In the genomic region with DNA sequence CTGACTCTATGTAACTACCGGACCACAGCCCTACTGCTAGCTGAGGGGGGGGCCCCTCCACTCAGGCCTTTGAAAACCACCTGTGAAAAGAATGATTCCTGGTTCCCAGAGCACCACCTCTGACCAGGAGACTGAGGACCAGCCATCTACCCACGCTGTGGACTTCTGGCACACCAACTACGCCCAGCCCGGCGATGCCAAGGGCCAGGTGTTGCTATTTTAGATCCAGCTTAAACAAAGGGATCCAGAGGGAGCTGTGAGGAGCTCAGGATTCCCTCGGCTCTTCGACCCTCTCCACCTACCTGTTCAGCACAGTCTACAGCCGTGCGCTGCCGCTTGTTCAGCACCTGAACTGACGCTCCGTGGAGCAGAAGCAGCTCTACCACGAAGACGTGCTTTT, we compare ENCODE assay signal across 34 cellular contexts. TPM values are rescaled to one million over a fixed set of nuclear protein-coding genes. Genes with fewer than 3 reads are reported as not detected.
A peak's percentile ranks its signal among the peaks of the same experiment; 100 is the strongest.
DNase-seq lines count a peak whose midpoint lies in the region; ATAC-seq and TF ChIP-seq lines count a peak whose summit lies in the region.
"Had no signal": no experiment of that assay in that cellular context is flagged by ENCODE, and none has a peak within 500 bp of the region (broad histone marks: within the 10 kb centered on the region; RNA-seq: fewer than 3 reads in every experiment).

No MANE protein-coding gene starts in this region.

- POLR2A ChIA-PET in IMR-90 (lab: Charles Lee; ENCODE audit: unreplicated experiment), result no interaction called here

- H3K4me3 Mint-ChIP-seq in activated naive CD4-positive, alpha-beta T cell treated with anti-CD3 and anti-CD28 coated beads, Interleukin-2, amount 10 ng/mL, durations not matched to agents 7 days and 5 days, result no peak overlapping the region
- H3K4me3 Mint-ChIP-seq in activated naive CD4-positive, alpha-beta T cell treated with anti-CD3 and anti-CD28 coated beads for 36 hours, result no peak overlapping the region
- H3K4me3 Mint-ChIP-seq: B cell; CD14-positive monocyte; CD4-positive, alpha-beta memory T cell; CD4-positive, alpha-beta T cell; CD4-positive, CD25-positive, alpha-beta regulatory T cell; CD8-positive, alpha-beta memory T cell; CD8-positive, alpha-beta T cell had no signal

- H3K9me3 ChIP-seq in IMR-90 (ENCODE audit: control insufficient read depth, insufficient read depth, low read length), result no peaks in the 10 kb centered on the region
- H3K9me3 ChIP-seq in upper lobe of right lung, result no peaks in the 10 kb centered on the region
- no peaks in the 10 kb centered on the region for H3K9me3 ChIP-seq in ascending aorta
- H3K9me3 ChIP-seq: A549; BE2C; BLaER1; BLaER1 treated with 17β-estradiol and CSF1 and Interleukin-3, amounts not matched to agents 10 nM and 100 nM; Caco-2 had no signal

- H3K9me3 Mint-ChIP-seq in activated naive CD4-positive, alpha-beta T cell treated with anti-CD3 and anti-CD28 coated beads, Interleukin-2, amount 10 ng/mL, durations not matched to agents 7 days and 5 days, result no peaks in the 10 kb centered on the region
- H3K9me3 Mint-ChIP-seq in activated naive CD4-positive, alpha-beta T cell treated with anti-CD3 and anti-CD28 coated beads for 36 hours, result no peaks in the 10 kb centered on the region
- H3K9me3 Mint-ChIP-seq: CD4-positive, alpha-beta memory T cell; CD4-positive, alpha-beta T cell; CD4-positive, CD25-positive, alpha-beta regulatory T cell; CD8-positive, alpha-beta memory T cell; CD8-positive, alpha-beta T cell had no signal

- intact Hi-C loops in activated naive CD4-positive, alpha-beta T cell treated with anti-CD3 and anti-CD28 coated beads for 36 hours (cut with micrococcal nuclease), result no loop called here
- intact Hi-C loops in IMR-90 (cut with micrococcal nuclease), result no loop called here
- intact Hi-C loops in upper lobe of right lung (cut with DNase I), result no loop called here
- intact Hi-C loops in ascending aorta (cut with DNase I), result no loop called here

- H3K23ac ChIP-seq in IMR-90 (ENCODE audit: low read depth, low read length), result no peak overlapping the region

- H2AFZ ChIP-seq in IMR-90 (replicated peaks; ENCODE audit: low read length, poor library complexity), result no peak overlapping the region

- peaks cover 27% of the 10 kb centered on the region for H3K36me3 Mint-ChIP-seq in activated naive CD4-positive, alpha-beta T cell treated with anti-CD3 and anti-CD28 coated beads, Interleukin-2, amount 10 ng/mL, durations not matched to agents 7 days and 5 days
- H3K36me3 Mint-ChIP-seq in activated naive CD4-positive, alpha-beta T cell treated with anti-CD3 and anti-CD28 coated beads for 36 hours (ENCODE audit: low read depth), result peaks cover 22% of the 10 kb centered on the region

- no peak overlapping the region for H4K91ac ChIP-seq in IMR-90 (ENCODE audit: insufficient read depth, low read depth, low read length)

- CTCF ChIA-PET in activated naive CD4-positive, alpha-beta T cell treated with anti-CD3 and anti-CD28 coated beads, Interleukin-2, amount 10 ng/mL, durations not matched to agents 7 days and 5 days (lab: Charles Lee), result no interaction called here
- CTCF ChIA-PET in activated naive CD4-positive, alpha-beta T cell treated with anti-CD3 and anti-CD28 coated beads for 36 hours (lab: Charles Lee), result no interaction called here
- CTCF ChIA-PET in IMR-90 (lab: Yijun Ruan, JAX), result no interaction called here

- H3K4ac ChIP-seq in IMR-90 (ENCODE audit: low read depth, low read length), result no peak overlapping the region

- H3K79me1 ChIP-seq in IMR-90 (ENCODE audit: low read depth in 1 of 2, low read length in 2 of 2), result no peaks in the 10 kb centered on the region

- no peak overlapping the region for H2AK5ac ChIP-seq in IMR-90 (ENCODE audit: low read depth, low read length)

- no peaks in the 10 kb centered on the region for H3K27me3 ChIP-seq in IMR-90 (ENCODE audit: control insufficient read depth, insufficient read depth, low read length)
- H3K27me3 ChIP-seq in upper lobe of right lung, result no peaks in the 10 kb centered on the region
- no peaks in the 10 kb centered on the region for H3K27me3 ChIP-seq in ascending aorta
- H3K27me3 ChIP-seq: BE2C; BLaER1; BLaER1 treated with 17β-estradiol and CSF1 and Interleukin-3, amounts not matched to agents 10 nM and 100 nM had no signal

- H2AK9ac ChIP-seq in IMR-90 (replicated peaks; ENCODE audit: low read depth, low read length, poor library complexity), result peak overlapping the region; percentile 37

- H3K4me3 ChIP-seq in IMR-90 (ENCODE audit: insufficient read depth, low read depth, low read length), result no peak overlapping the region
- no peak overlapping the region for H3K4me3 ChIP-seq in upper lobe of right lung
- H3K4me3 ChIP-seq in ascending aorta, result no peak overlapping the region
- H3K4me3 ChIP-seq: A549; BLaER1; BLaER1 treated with 17β-estradiol and CSF1 and Interleukin-3, amounts not matched to agents 10 nM and 100 nM had no signal

- WGBS in IMR-90 (ENCODE audit: extremely low coverage in 2 of 2, insufficient read length in 1 of 2), 2 experiments, result 92% methylated on average over 12 of the region's 14 CpGs; no CpG with 5 or more reads in 1 of the 2 experiments

- H3K27me3 Mint-ChIP-seq in activated naive CD4-positive, alpha-beta T cell treated with anti-CD3 and anti-CD28 coated beads, Interleukin-2, amount 10 ng/mL, durations not matched to agents 7 days and 5 days, result no peaks in the 10 kb centered on the region
- H3K27me3 Mint-ChIP-seq in activated naive CD4-positive, alpha-beta T cell treated with anti-CD3 and anti-CD28 coated beads for 36 hours (ENCODE audit: low read depth), result no peaks in the 10 kb centered on the region
- H3K27me3 Mint-ChIP-seq: B cell; CD4-positive, alpha-beta memory T cell; CD4-positive, alpha-beta T cell; CD4-positive, CD25-positive, alpha-beta regulatory T cell; CD8-positive, alpha-beta memory T cell had no signal

- no peak overlapping the region for H2BK5ac ChIP-seq in IMR-90 (ENCODE audit: low read depth, low read length, poor library complexity, severe bottlenecking)

- no peak overlapping the region for H2BK20ac ChIP-seq in IMR-90 (ENCODE audit: low read depth, low read length)

- no peak overlapping the region for H4K5ac ChIP-seq in IMR-90 (ENCODE audit: low read depth, low read length)

- no peak overlapping the region for H3K14ac ChIP-seq in IMR-90 (replicated peaks; ENCODE audit: low read depth, low read length)

- DNase-seq in activated CD8-positive, alpha-beta memory T cell treated with anti-CD3 and anti-CD28 coated beads for 24 hours, result peak; percentile 33
- no peak for DNase-seq in activated CD8-positive, alpha-beta memory T cell treated with anti-CD3 and anti-CD28 coated beads, Interleukin-2, amount 50 U/mL, for 48 hours
- no peak for DNase-seq in activated naive CD4-positive, alpha-beta T cell treated with anti-CD3 and anti-CD28 coated beads, Interleukin-2, amount 10 ng/mL, durations not matched to agents 7 days and 5 days
- no peak for DNase-seq in activated naive CD4-positive, alpha-beta T cell treated with anti-CD3 and anti-CD28 coated beads for 36 hours
- DNase-seq in IMR-90 (no peak), upper lobe of right lung (peak; percentile 35), ascending aorta (ENCODE audit: low spot score in 2 of 2) (no peak), AML-193 (lab: John Stamatoyannopoulos, UW) (no peak)
- DNase-seq: 8988T; ACHN; BE2C; C1 segment of cervical spinal cord; Caco-2; Calu3; CD4-positive, alpha-beta memory T cell; CD4-positive, alpha-beta T cell; CD4-positive, CD25-positive, alpha-beta regulatory T cell; CD8-positive, alpha-beta memory T cell; CD8-positive, alpha-beta T cell; COR-L47; DMS 273 treated with DMSO at 0.1 percent for 48 hours; DMS153; DMS53; DMS79; DMS79 treated with DMSO at 0.1 percent for 48 hours; DND-41; EL had no signal

- no peaks in the 10 kb centered on the region for H3K4me1 ChIP-seq in IMR-90 (ENCODE audit: control insufficient read depth, insufficient read depth, low read length)
- H3K4me1 ChIP-seq in upper lobe of right lung, result no peaks in the 10 kb centered on the region
- H3K4me1 ChIP-seq in ascending aorta, result no peaks in the 10 kb centered on the region
- H3K4me1 ChIP-seq: A549; BE2C; BLaER1; BLaER1 treated with 17β-estradiol and CSF1 and Interleukin-3, amounts not matched to agents 10 nM and 100 nM; Caco-2 had no signal

- H4K20me1 ChIP-seq in IMR-90 (ENCODE audit: insufficient read depth, low read length), result no peaks in the 10 kb centered on the region

- in situ Hi-C loops in IMR-90 (cut with MboI; ENCODE audit: low sequenced_read_pairs), result no loop called here

- no peak overlapping the region for H3K4me2 ChIP-seq in IMR-90 (ENCODE audit: low read depth, low read length)
- H3K4me2 ChIP-seq: A549; BLaER1; BLaER1 treated with 17β-estradiol and CSF1 and Interleukin-3, amounts not matched to agents 10 nM and 100 nM had no signal

- peak overlapping the region; percentile 19 for H3K27ac Mint-ChIP-seq in activated naive CD4-positive, alpha-beta T cell treated with anti-CD3 and anti-CD28 coated beads, Interleukin-2, amount 10 ng/mL, durations not matched to agents 7 days and 5 days
- H3K27ac Mint-ChIP-seq in activated naive CD4-positive, alpha-beta T cell treated with anti-CD3 and anti-CD28 coated beads for 36 hours, result no peak overlapping the region
- H3K27ac Mint-ChIP-seq: B cell; CD4-positive, alpha-beta T cell; CD4-positive, CD25-positive, alpha-beta regulatory T cell; CD8-positive, alpha-beta memory T cell; CD8-positive, alpha-beta T cell had no signal

- no peak overlapping the region for H3K9ac ChIP-seq in IMR-90 (ENCODE audit: low read depth, low read length)
- H3K9ac ChIP-seq: BLaER1; BLaER1 treated with 17β-estradiol and CSF1 and Interleukin-3, amounts not matched to agents 10 nM and 100 nM had no signal

- dilution Hi-C loops in IMR-90 (cut with HindIII; ENCODE audit: low sequenced_read_pairs, unreplicated experiment), result no loop called here

- H2BK120ac ChIP-seq in IMR-90 (ENCODE audit: low read depth, low read length), result no peak overlapping the region

- H3K56ac ChIP-seq in IMR-90 (ENCODE audit: extremely low read depth, insufficient read depth, low read length), result no peak overlapping the region

- no peak overlapping the region for H3K18ac ChIP-seq in IMR-90 (ENCODE audit: low read depth, low read length)

- ATAC-seq in IMR-90 (ENCODE audit: low read depth), result no peak
- no peak for ATAC-seq in upper lobe of right lung
- ATAC-seq: A549; CD8-positive, alpha-beta T cell had no signal

- H3K36me3 ChIP-seq in IMR-90 (ENCODE audit: control insufficient read depth, insufficient read depth, low read length), result peaks cover 49% of the 10 kb centered on the region
- peaks cover 90% of the 10 kb centered on the region for H3K36me3 ChIP-seq in upper lobe of right lung
- peaks cover 71 to 84% of the 10 kb centered on the region in 2 donors for H3K36me3 ChIP-seq in ascending aorta

- TF ChIP-seq CTCF in IMR-90 (conservative IDR thresholded peaks at IDR 0.05; ENCODE audit: low read depth, low read length) (no peak), upper lobe of right lung (IDR thresholded peaks at IDR 0.05) (no peak), ascending aorta (IDR thresholded peaks at IDR 0.05) (no peak)

- H3K4me1 Mint-ChIP-seq in activated naive CD4-positive, alpha-beta T cell treated with anti-CD3 and anti-CD28 coated beads, Interleukin-2, amount 10 ng/mL, durations not matched to agents 7 days and 5 days, result peaks cover 6% of the 10 kb centered on the region
- H3K4me1 Mint-ChIP-seq in activated naive CD4-positive, alpha-beta T cell treated with anti-CD3 and anti-CD28 coated beads for 36 hours (ENCODE audit: low read depth), result peaks cover 7% of the 10 kb centered on the region
- H3K4me1 Mint-ChIP-seq: B cell, CD14-positive monocyte had no signal

- no peaks in the 10 kb centered on the region for H3K9me1 ChIP-seq in IMR-90 (ENCODE audit: insufficient read depth, low read length)

- no peak overlapping the region for H3K27ac ChIP-seq in IMR-90 (ENCODE audit: insufficient read depth, low read length)
- H3K27ac ChIP-seq in upper lobe of right lung, result no peak overlapping the region
- no peak overlapping the region for H3K27ac ChIP-seq in ascending aorta
- H3K27ac ChIP-seq: 22Rv1; A549; BLaER1; BLaER1 treated with 17β-estradiol and CSF1 and Interleukin-3, amounts not matched to agents 10 nM and 100 nM; C4-2B had no signal

- no peak for TF ChIP-seq POLR2A in IMR-90 (IDR thresholded peaks at IDR 0.05; ENCODE audit: low read depth, low read length)

- H4K8ac ChIP-seq in IMR-90 (ENCODE audit: low read depth in 2 of 2, low read length in 2 of 2), result no peak overlapping the region

- no peak overlapping the region for H2BK15ac ChIP-seq in IMR-90 (ENCODE audit: low read depth, low read length)

- no peak for TF ChIP-seq RAD21 in IMR-90 (IDR thresholded peaks at IDR 0.05; ENCODE audit: low read length)

- BruUV-seq in IMR-90 (replicated peaks; lab: Mats Ljungman, UMichigan), result no TSS peak

RNA-seq across cellular contexts. Expression of gene PDCD5, which starts 23.0 kb away (rescaled TPM):
- total RNA-seq in activated naive CD4-positive, alpha-beta T cell treated with anti-CD3 and anti-CD28 coated beads for 36 hours, result 100 to 1,000 TPM; 233 to 242 TPM
- total RNA-seq in IMR-90 (2012; rRNA removed), result 30.6 and 123 TPM in 2 replicates
- 74.1 and 79.2 TPM in 2 replicates for polyA plus RNA-seq in IMR-90 (2012; rRNA removed)
- 59.1 and 65.9 TPM in 2 replicates for polyA plus RNA-seq in IMR-90 (2012; cell fraction: cytosol; rRNA removed)
- polyA plus RNA-seq in IMR-90 (2012; cell fraction: nucleus; rRNA removed; ENCODE audit: low replicate concordance), result 17.9 and 79.5 TPM in 2 replicates
- 57.7 TPM for total RNA-seq in upper lobe of right lung
- total RNA-seq in ascending aorta, result 36.6 TPM

Comparison
In these comparisons a context has a peak if more than half of its experiments do, and no peak if none do; other contexts are left out.
1. DNase-seq: peak in activated CD8-positive, alpha-beta memory T cell treated with anti-CD3 and anti-CD28 coated beads for 24 hours (single experiment) and upper lobe of right lung (single experiment); none in activated CD8-positive, alpha-beta memory T cell treated with anti-CD3 and anti-CD28 coated beads, Interleukin-2, amount 50 U/mL, for 48 hours (single experiment), activated naive CD4-positive, alpha-beta T cell treated with anti-CD3 and anti-CD28 coated beads, Interleukin-2, amount 10 ng/mL, durations not matched to agents 7 days and 5 days (single experiment), activated naive CD4-positive, alpha-beta T cell treated with anti-CD3 and anti-CD28 coated beads for 36 hours (single experiment), IMR-90 (single experiment), ascending aorta (0 of 2) and AML-193 (0 of 2).